Comparison of ENCODE assay signal across 18 cellular contexts in the genomic region with DNA sequence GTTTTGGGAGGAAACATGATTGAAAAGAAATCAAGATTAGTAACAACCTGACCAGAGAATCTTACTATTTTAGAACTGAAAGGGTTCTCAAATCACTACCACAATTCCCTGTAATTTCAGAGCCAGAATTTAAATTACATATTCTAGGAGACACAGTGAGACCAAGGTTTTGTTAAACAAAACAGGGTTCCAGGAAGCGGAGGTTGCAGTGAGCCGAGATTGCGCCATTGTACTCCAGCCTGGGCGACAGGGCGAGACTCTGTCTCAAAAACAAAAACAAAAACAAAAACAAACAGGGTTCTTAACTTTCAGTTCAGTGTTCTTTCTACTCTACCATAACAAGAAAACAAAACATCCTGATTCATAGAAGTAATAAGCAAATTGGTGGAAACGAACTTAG.
"Had no signal": no experiment of that assay in that cellular context is flagged by ENCODE, and none has a peak within 500 bp of the region (broad histone marks: within the 10 kb centered on the region; RNA-seq: fewer than 3 reads in every experiment).

No MANE protein-coding gene starts in this region.

- H3K27ac ChIP-seq: esophagus squamous epithelium, foreskin keratinocyte, sigmoid colon, skin epidermis, testis, tibial nerve had no signal

- DNase-seq: effector memory CD4-positive, alpha-beta T cell; esophagus squamous epithelium; foreskin keratinocyte; left colon; left ventricle myocardium superior; mesenchymal stem cell; midbrain; posterior cingulate gyrus; sigmoid colon; stimulated activated CD4-positive, alpha-beta T cell treated with anti-CD3 and anti-CD28 coated beads, Interleukin-2, amount 100 ng/mL, for 24 hours; stimulated activated CD4-positive, alpha-beta T cell treated with anti-CD3 and anti-CD28 coated beads, Interleukin-4, amount 100 ng/mL, for 4 hours; stimulated activated naive B cell treated with anti-CD40 and anti-IgM and Interleukin-4, amounts not matched to agents 10 μg/mL and 1 μg/mL and 100 μg/mL, for 72 hours; stimulated activated naive CD8-positive, alpha-beta T cell treated with anti-CD3 and anti-CD28 coated beads, Interleukin-15, amount 100 ng/mL, for 72 hours; testis had no signal

- H3K9me3 ChIP-seq: esophagus squamous epithelium, sigmoid colon, testis, tibial nerve had no signal

- H3K27me3 Mint-ChIP-seq: natural killer cell treated with Interleukin-12 subunit alpha and Interleukin-12 subunit beta and Interleukin-15 and Interleukin-18, amount 100 ng/mL, for 72 hours; stimulated activated naive B cell treated with anti-CD40 and anti-IgM and Interleukin-4, amounts not matched to agents 10 μg/mL and 1 μg/mL and 100 μg/mL, for 72 hours; stimulated activated naive CD8-positive, alpha-beta T cell treated with anti-CD3 and anti-CD28 coated beads, Interleukin-15, amount 100 ng/mL, for 72 hours had no signal

- H3K9me3 Mint-ChIP-seq: natural killer cell treated with Interleukin-12 subunit alpha and Interleukin-12 subunit beta and Interleukin-15 and Interleukin-18, amount 100 ng/mL, for 72 hours; stimulated activated naive CD8-positive, alpha-beta T cell treated with anti-CD3 and anti-CD28 coated beads, Interleukin-15, amount 100 ng/mL, for 72 hours had no signal

- ATAC-seq: foreskin keratinocyte; left colon; left ventricle myocardium superior; natural killer cell treated with Interleukin-12 subunit alpha and Interleukin-12 subunit beta and Interleukin-15 and Interleukin-18, amount 100 ng/mL, for 72 hours; stimulated activated naive B cell treated with anti-CD40 and anti-IgM and Interleukin-4, amounts not matched to agents 10 μg/mL and 1 μg/mL and 100 μg/mL, for 72 hours; stimulated activated naive CD8-positive, alpha-beta T cell treated with anti-CD3 and anti-CD28 coated beads, Interleukin-15, amount 100 ng/mL, for 72 hours had no signal

- H3K4me3 Mint-ChIP-seq: natural killer cell treated with Interleukin-12 subunit alpha and Interleukin-12 subunit beta and Interleukin-15 and Interleukin-18, amount 100 ng/mL, for 72 hours; stimulated activated naive B cell treated with anti-CD40 and anti-IgM and Interleukin-4, amounts not matched to agents 10 μg/mL and 1 μg/mL and 100 μg/mL, for 72 hours; stimulated activated naive CD8-positive, alpha-beta T cell treated with anti-CD3 and anti-CD28 coated beads, Interleukin-15, amount 100 ng/mL, for 72 hours had no signal

- H3K27ac Mint-ChIP-seq: natural killer cell treated with Interleukin-12 subunit alpha and Interleukin-12 subunit beta and Interleukin-15 and Interleukin-18, amount 100 ng/mL, for 72 hours; stimulated activated naive B cell treated with anti-CD40 and anti-IgM and Interleukin-4, amounts not matched to agents 10 μg/mL and 1 μg/mL and 100 μg/mL, for 72 hours; stimulated activated naive CD8-positive, alpha-beta T cell treated with anti-CD3 and anti-CD28 coated beads, Interleukin-15, amount 100 ng/mL, for 72 hours had no signal

- H3K4me3 ChIP-seq: esophagus squamous epithelium, lung, sigmoid colon, skin epidermis, testis, tibial nerve had no signal

- H3K4me1 Mint-ChIP-seq: stimulated activated naive CD8-positive, alpha-beta T cell treated with anti-CD3 and anti-CD28 coated beads, Interleukin-15, amount 100 ng/mL, for 72 hours had no signal

- H3K4me1 ChIP-seq: esophagus squamous epithelium, foreskin keratinocyte, sigmoid colon, testis, tibial nerve had no signal

- H3K27me3 ChIP-seq: esophagus squamous epithelium, foreskin keratinocyte, sigmoid colon, testis, tibial nerve had no signal
